Comparison of ENCODE assay signal across 8 cellular contexts in the genomic region with DNA sequence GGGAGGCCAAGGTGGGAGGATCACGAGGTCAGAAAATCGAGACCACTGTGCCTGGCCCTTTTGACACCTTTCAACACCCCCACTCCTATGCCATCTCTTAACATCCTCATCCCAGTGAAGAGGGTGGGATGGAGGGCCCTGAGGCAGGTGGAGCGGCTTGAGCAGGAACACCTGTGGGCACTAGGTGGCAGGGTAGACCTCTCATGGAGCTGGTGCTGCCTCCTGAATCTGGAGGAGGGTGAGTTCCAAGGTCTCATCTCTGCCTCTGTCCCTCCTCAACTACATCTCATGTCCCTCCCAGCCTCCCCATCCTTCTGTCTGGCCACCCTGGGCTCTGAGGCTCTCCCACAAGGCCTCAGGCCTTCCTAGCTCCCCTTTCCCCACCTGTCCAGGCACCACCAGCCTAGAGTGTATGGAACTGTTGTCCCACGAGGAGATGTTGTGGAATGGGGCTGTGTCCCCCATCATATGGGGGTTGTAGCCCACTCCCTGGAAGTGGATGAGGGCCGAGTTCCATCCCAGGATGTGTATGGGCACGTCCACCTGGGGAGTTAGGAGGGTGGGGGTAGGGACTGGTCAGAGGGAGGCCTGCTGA. TPM values are rescaled to one million over a fixed set of nuclear protein-coding genes. Genes with fewer than 3 reads are reported as not detected.
DNase-seq lines count a peak whose midpoint lies in the region; ATAC-seq lines count a peak whose summit lies in the region.

No MANE protein-coding gene starts in this region.

- intact Hi-C loops in Right ventricle myocardium inferior (cut with DNase I) = no loop called here
- intact Hi-C loops in cardiac septum (cut with DNase I) = no loop called here

- in situ Hi-C loops in KBM-7 (cut with MboI; ENCODE audit: low pct_unique_long_range_greater_than_20kb, low sequenced_read_pairs) = no loop called here

- peak; percentile 28 for ATAC-seq in Right ventricle myocardium inferior
- peak; percentile 81 for ATAC-seq in stimulated activated naive CD8-positive, alpha-beta T cell treated with anti-CD3 and anti-CD28 coated beads, Interleukin-15, amount 100 ng/mL, for 72 hours
- ATAC-seq in GM21526 (IDR thresholded peaks at IDR 0.05; ENCODE audit: low FRiP score, unreplicated experiment) = no peak

- no peak overlapping the region for H3K27ac Mint-ChIP-seq in stimulated activated naive CD8-positive, alpha-beta T cell treated with anti-CD3 and anti-CD28 coated beads, Interleukin-15, amount 100 ng/mL, for 72 hours

- peaks cover 71% of the 10 kb centered on the region for H3K27me3 Mint-ChIP-seq in stimulated activated naive CD8-positive, alpha-beta T cell treated with anti-CD3 and anti-CD28 coated beads, Interleukin-15, amount 100 ng/mL, for 72 hours

- no peaks in the 10 kb centered on the region for H3K4me1 Mint-ChIP-seq in stimulated activated naive CD8-positive, alpha-beta T cell treated with anti-CD3 and anti-CD28 coated beads, Interleukin-15, amount 100 ng/mL, for 72 hours

- DNase-seq in Right ventricle myocardium inferior (ENCODE audit: missing footprints) (no peak), cardiac septum (ENCODE audit: low spot score) (no peak), NCI-H146 treated with DMSO at 0.1 percent for 48 hours (lab: John Stamatoyannopoulos, UW; ENCODE audit: unreplicated experiment) (peak; percentile 2), dermis blood vessel endothelial cell (peak; percentile 29), KBM-7 (no peak), hypothalamus (lab: John Stamatoyannopoulos, UW) (no peak)
- DNase-seq in stimulated activated naive CD8-positive, alpha-beta T cell treated with anti-CD3 and anti-CD28 coated beads, Interleukin-15, amount 100 ng/mL, for 72 hours = no peak

- H3K9me3 Mint-ChIP-seq in stimulated activated naive CD8-positive, alpha-beta T cell treated with anti-CD3 and anti-CD28 coated beads, Interleukin-15, amount 100 ng/mL, for 72 hours = no peaks in the 10 kb centered on the region

- H3K4me3 Mint-ChIP-seq in stimulated activated naive CD8-positive, alpha-beta T cell treated with anti-CD3 and anti-CD28 coated beads, Interleukin-15, amount 100 ng/mL, for 72 hours = no peak overlapping the region

RNA-seq across cellular contexts. Expression of a gene that starts 17.0 kb away (rescaled TPM):
- total RNA-seq in Right ventricle myocardium inferior = not detected
- total RNA-seq in cardiac septum = not detected
- not detected in 2 replicates for total RNA-seq in dermis blood vessel endothelial cell

RNA-seq across cellular contexts. Expression of a gene that starts 25.3 kb away (rescaled TPM):
- total RNA-seq in Right ventricle myocardium inferior = not detected
- total RNA-seq in cardiac septum = not detected
- total RNA-seq in dermis blood vessel endothelial cell = not detected in 2 replicates

RNA-seq across cellular contexts. Expression of a gene that starts 31.1 kb away (rescaled TPM):
- total RNA-seq in Right ventricle myocardium inferior (not detected), cardiac septum (not detected), dermis blood vessel endothelial cell (not detected in 2 replicates)

RNA-seq across cellular contexts. Expression of a gene that starts 50.5 kb away (rescaled TPM):
- total RNA-seq in Right ventricle myocardium inferior (not detected), cardiac septum (not detected), dermis blood vessel endothelial cell (not detected in 2 replicates)

RNA-seq across cellular contexts. Expression of a gene that starts 50.8 kb away (rescaled TPM):
- total RNA-seq in Right ventricle myocardium inferior = not detected
- not detected for total RNA-seq in cardiac septum
- not detected in 2 replicates for total RNA-seq in dermis blood vessel endothelial cell

Comparison
In these comparisons a context has a peak if more than half of its experiments do, and no peak if none do; other contexts are left out.
1. DNase-seq: peak in NCI-H146 treated with DMSO at 0.1 percent for 48 hours (single experiment) and dermis blood vessel endothelial cell (single experiment); none in Right ventricle myocardium inferior (single experiment), cardiac septum (single experiment), stimulated activated naive CD8-positive, alpha-beta T cell treated with anti-CD3 and anti-CD28 coated beads, Interleukin-15, amount 100 ng/mL, for 72 hours (0 of 2), KBM-7 (single experiment) and hypothalamus (0 of 51).